8 cellular contexts compared by ENCODE assay signal in the genomic region with DNA sequence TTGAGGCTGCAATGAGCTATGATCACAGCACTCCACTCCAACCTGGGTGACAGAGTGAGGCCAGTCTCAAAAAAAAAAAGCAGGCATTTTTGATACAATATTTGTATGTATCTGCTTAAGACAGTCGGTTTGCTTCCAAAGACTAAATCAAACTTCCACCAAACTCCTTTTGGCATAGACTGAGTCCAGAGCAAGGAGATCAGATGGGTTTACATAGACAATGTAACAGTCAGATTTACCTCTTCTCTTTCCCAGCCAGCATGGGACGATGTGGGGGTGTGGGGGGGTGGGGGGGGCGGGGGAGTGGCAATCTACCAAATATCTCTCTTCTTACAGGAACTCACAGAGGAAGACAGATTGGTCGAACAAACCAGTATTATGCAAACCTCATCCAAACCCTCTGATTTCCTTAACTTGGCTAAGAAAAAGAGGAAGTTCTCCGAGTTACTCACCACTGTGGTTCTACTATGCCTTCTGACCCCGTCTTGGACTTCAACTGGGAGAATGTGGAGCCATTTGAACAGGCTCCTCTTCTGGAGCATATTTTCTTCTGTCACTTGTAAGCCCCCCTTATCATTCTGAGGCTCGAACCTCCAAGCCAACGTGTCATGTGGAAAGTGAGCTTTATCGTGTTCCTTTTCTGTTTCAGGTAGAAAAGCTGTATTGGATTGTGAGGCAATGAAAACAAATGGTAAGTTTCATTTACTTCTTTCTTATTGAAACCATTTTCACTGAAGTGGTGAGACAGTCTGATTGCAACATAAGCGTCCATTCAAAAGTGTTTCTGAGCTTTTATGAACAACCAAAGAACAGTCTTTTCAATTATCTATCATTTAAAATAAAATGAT. TPM values are rescaled to one million over a fixed set of nuclear protein-coding genes. Genes with fewer than 3 reads are reported as not detected.
DNase-seq lines count a peak whose midpoint lies in the region; ATAC-seq and TF ChIP-seq lines count a peak whose summit lies in the region.

A gene with protein sequence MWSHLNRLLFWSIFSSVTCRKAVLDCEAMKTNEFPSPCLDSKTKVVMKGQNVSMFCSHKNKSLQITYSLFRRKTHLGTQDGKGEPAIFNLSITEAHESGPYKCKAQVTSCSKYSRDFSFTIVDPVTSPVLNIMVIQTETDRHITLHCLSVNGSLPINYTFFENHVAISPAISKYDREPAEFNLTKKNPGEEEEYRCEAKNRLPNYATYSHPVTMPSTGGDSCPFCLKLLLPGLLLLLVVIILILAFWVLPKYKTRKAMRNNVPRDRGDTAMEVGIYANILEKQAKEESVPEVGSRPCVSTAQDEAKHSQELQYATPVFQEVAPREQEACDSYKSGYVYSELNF (plus strand): TSS at position 451 of the 848 bp plus-strand sequence. CDS start 54 bp downstream, at position 505.

- no peaks in the 10 kb centered on the region for H3K27me3 Mint-ChIP-seq in activated B cell treated with CpG ODN at 0.5 μM for 24 hours
- H3K27me3 Mint-ChIP-seq in activated T-cell treated with anti-CD3 and anti-CD28 coated beads, Interleukin-2, amount 50 U/mL, for 4 hours (ENCODE audit: low read depth): no peaks in the 10 kb centered on the region

- TF ChIP-seq POLR2A in erythroblast (IDR thresholded peaks at IDR 0.05; ENCODE audit: low read length): no peak

- intact Hi-C loops in activated B cell treated with CpG ODN at 0.5 μM for 24 hours (cut with micrococcal nuclease) (loop anchor here (1.0 kb wide), 1 partner anchor 48 kb away; the partner anchor contains the start of gene POLG2), right cardiac atrium (cut with DNase I) (no loop called here)

- H3K4me3 ChIP-seq in right cardiac atrium (ENCODE audit: low read length): peak within 1 kb of the TSS; percentile 40

- POLR2A ChIA-PET in activated B cell treated with CpG ODN at 0.5 μM for 24 hours (lab: Charles Lee): interaction anchor here (0.6 to 3.4 kb wide), 7 partner anchors 22 to 393 kb away, joined by 3 to 27 read pairs (median 3); partner anchors contain the start of genes CEP95, DDX5 and POLG2

- H3K9me3 ChIP-seq in right cardiac atrium (ENCODE audit: control insufficient read depth, low read length): no peaks in the 10 kb centered on the region

- peak; percentile 47 for ATAC-seq in HG03175 (IDR thresholded peaks at IDR 0.05; ENCODE audit: unreplicated experiment)
- peak; percentile 98 for ATAC-seq in activated B cell treated with CpG ODN at 0.5 μM for 24 hours (ENCODE audit: low read depth)
- ATAC-seq in right cardiac atrium: peak; percentile 95 to 96
- ATAC-seq in activated T-cell treated with anti-CD3 and anti-CD28 coated beads, Interleukin-2, amount 50 U/mL, for 4 hours: no peak

- CTCF ChIA-PET in activated B cell treated with CpG ODN at 0.5 μM for 24 hours (lab: Charles Lee): interaction anchor here (1.0 to 2.7 kb wide), 4 partner anchors 28 to 56 kb away, joined by 3 to 7 read pairs (median 4); no protein-coding TSS in a partner anchor

- peaks cover 4% of the 10 kb centered on the region for H3K4me1 ChIP-seq in right cardiac atrium (ENCODE audit: control insufficient read depth, insufficient read depth, low read length)

- peaks cover 9% of the 10 kb centered on the region for H3K36me3 Mint-ChIP-seq in activated B cell treated with CpG ODN at 0.5 μM for 24 hours (ENCODE audit: low read depth)
- H3K36me3 Mint-ChIP-seq in activated T-cell treated with anti-CD3 and anti-CD28 coated beads, Interleukin-2, amount 50 U/mL, for 4 hours (ENCODE audit: insufficient read depth): no peaks in the 10 kb centered on the region

- 19% methylated on average over 10 of the region's 10 CpGs for WGBS in right cardiac atrium

- peak within 1 kb of the TSS; percentile 97 for H3K27ac ChIP-seq in right cardiac atrium (ENCODE audit: low read length)

- peak within 1 kb of the TSS; percentile 95 for H3K27ac Mint-ChIP-seq in activated B cell treated with CpG ODN at 0.5 μM for 24 hours

- in situ Hi-C loops in Caki2 (cut with HindIII; ENCODE audit: low pct_unique_long_range_greater_than_20kb, low sequenced_read_pairs): no loop called here

- peaks cover 44% of the 10 kb centered on the region for H3K4me1 Mint-ChIP-seq in activated B cell treated with CpG ODN at 0.5 μM for 24 hours
- peaks cover 5% of the 10 kb centered on the region for H3K4me1 Mint-ChIP-seq in activated T-cell treated with anti-CD3 and anti-CD28 coated beads, Interleukin-2, amount 50 U/mL, for 4 hours (ENCODE audit: low read depth)

- no peaks in the 10 kb centered on the region for H3K9me3 Mint-ChIP-seq in activated B cell treated with CpG ODN at 0.5 μM for 24 hours
- H3K9me3 Mint-ChIP-seq in activated T-cell treated with anti-CD3 and anti-CD28 coated beads, Interleukin-2, amount 50 U/mL, for 4 hours: no peaks in the 10 kb centered on the region

- peak within 1 kb of the TSS; percentile 85 for H3K4me3 Mint-ChIP-seq in activated B cell treated with CpG ODN at 0.5 μM for 24 hours
- no peak within 1 kb of the TSS for H3K4me3 Mint-ChIP-seq in activated T-cell treated with anti-CD3 and anti-CD28 coated beads, Interleukin-2, amount 50 U/mL, for 4 hours

- no peak for DNase-seq in Caki2 (ENCODE audit: low read depth)
- DNase-seq in activated B cell treated with CpG ODN at 0.5 μM for 24 hours: no peak
- no peak for DNase-seq in right cardiac atrium
- DNase-seq in superior temporal gyrus (ENCODE audit: extremely low spot score): peak; percentile 22
- no peak for DNase-seq in erythroblast (lab: John Stamatoyannopoulos, UW)
- no peak for DNase-seq in activated T-cell treated with anti-CD3 and anti-CD28 coated beads, Interleukin-2, amount 50 U/mL, for 4 hours
- no peak for DNase-seq in NCI-H187 (lab: John Stamatoyannopoulos, UW)

- TF ChIP-seq CTCF in activated B cell treated with CpG ODN at 0.5 μM for 24 hours (IDR thresholded peaks at IDR 0.05): no peak

- H3K27me3 ChIP-seq in right cardiac atrium (ENCODE audit: control insufficient read depth, insufficient read depth): no peaks in the 10 kb centered on the region

RNA-seq across cellular contexts. Expression of the gene that starts here (rescaled TPM):
- 21.9 and 35.9 TPM in 2 replicates for total RNA-seq in Caki2 (2014; rRNA removed; shearing (Covaris generic); ENCODE audit: low replicate concordance)
- total RNA-seq in activated B cell treated with CpG ODN at 0.5 μM for 24 hours (13.5 and 13.9 TPM in 2 replicates), right cardiac atrium (1 to 10 TPM; 1.9 to 6.6 (median 5.3) TPM)
- 2.5 TPM for polyA plus RNA-seq in right cardiac atrium
- not detected for total RNA-seq in activated T-cell treated with anti-CD3 and anti-CD28 coated beads, Interleukin-2, amount 50 U/mL, for 4 hours

Comparison
In these comparisons a context has a peak if more than half of its experiments do, and no peak if none do; other contexts are left out.
1. ATAC-seq: peak in HG03175 (single experiment), activated B cell treated with CpG ODN at 0.5 μM for 24 hours (single experiment) and right cardiac atrium (2 of 2); none in activated T-cell treated with anti-CD3 and anti-CD28 coated beads, Interleukin-2, amount 50 U/mL, for 4 hours (0 of 2).